ENCODE assay signal across 30 cellular contexts in the genomic region with DNA sequence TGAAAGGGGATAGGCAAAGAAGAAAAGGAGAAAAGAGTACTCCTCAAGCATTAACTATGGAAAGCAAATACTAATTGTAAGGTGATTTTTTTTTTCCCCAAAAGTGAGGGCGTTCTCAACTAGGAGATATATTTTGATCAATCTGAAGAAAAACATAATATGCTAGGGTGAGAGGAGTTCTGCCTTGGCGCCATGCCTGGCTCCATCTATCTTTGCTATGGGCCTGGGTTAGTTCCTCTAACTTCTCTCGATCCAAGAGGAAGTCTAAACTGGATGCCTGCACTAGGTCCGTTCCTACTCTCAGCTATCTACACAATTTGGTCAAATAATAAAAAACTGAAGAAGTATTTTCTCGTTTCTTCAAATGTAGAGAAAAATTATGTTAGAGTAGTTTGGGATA. TPM values are rescaled to one million over a fixed set of nuclear protein-coding genes. Genes with fewer than 3 reads are reported as not detected.
"Had no signal": no experiment of that assay in that cellular context is flagged by ENCODE, and none has a peak within 500 bp of the region (broad histone marks: within the 10 kb centered on the region; RNA-seq: fewer than 3 reads in every experiment).

No MANE protein-coding gene starts in this region.

- H3K27ac Mint-ChIP-seq: activated CD4-positive, alpha-beta T cell treated with anti-CD3 and anti-CD28 coated beads, Interleukin-2, amount 10 ng/mL, durations not matched to agents 24 days and 14 days; activated CD8-positive, alpha-beta T cell treated with anti-CD3 and anti-CD28 coated beads for 36 hours; activated naive CD8-positive, alpha-beta T cell treated with anti-CD3 and anti-CD28 coated beads for 36 hours; activated T-cell treated with anti-CD3 and anti-CD28 coated beads, Interleukin-2, amount 50 U/mL, for 72 hours; activated T-helper 17 cell treated with anti-CD3 and anti-CD28 coated beads, Interleukin-2, amount 50 U/mL, for 72 hours had no signal

- H3K4me1 Mint-ChIP-seq: activated CD4-positive, alpha-beta T cell treated with anti-CD3 and anti-CD28 coated beads, Interleukin-2, amount 10 ng/mL, durations not matched to agents 24 days and 14 days; activated naive CD8-positive, alpha-beta T cell treated with anti-CD3 and anti-CD28 coated beads for 36 hours; central memory CD8-positive, alpha-beta T cell had no signal

- H3K4me3 ChIP-seq: cardiac muscle cell, PC-9 had no signal

- H3K9ac ChIP-seq: KMS-11 had no signal

- H3K9me3 Mint-ChIP-seq: activated CD4-positive, alpha-beta T cell treated with anti-CD3 and anti-CD28 coated beads, Interleukin-2, amount 10 ng/mL, durations not matched to agents 24 days and 14 days; activated CD8-positive, alpha-beta T cell treated with anti-CD3 and anti-CD28 coated beads for 36 hours; activated naive CD8-positive, alpha-beta T cell treated with anti-CD3 and anti-CD28 coated beads for 36 hours; activated T-cell treated with anti-CD3 and anti-CD28 coated beads, Interleukin-2, amount 50 U/mL, for 72 hours; central memory CD8-positive, alpha-beta T cell had no signal

- H3K27me3 ChIP-seq: cardiac muscle cell had no signal

- H3K27me3 Mint-ChIP-seq: activated CD4-positive, alpha-beta T cell treated with anti-CD3 and anti-CD28 coated beads, Interleukin-2, amount 10 ng/mL, durations not matched to agents 24 days and 14 days; activated CD8-positive, alpha-beta T cell treated with anti-CD3 and anti-CD28 coated beads for 36 hours; activated naive CD8-positive, alpha-beta T cell treated with anti-CD3 and anti-CD28 coated beads for 36 hours had no signal

- DNase-seq: activated CD4-positive, alpha-beta T cell treated with anti-CD3 and anti-CD28 coated beads, Interleukin-2, amount 10 ng/mL, durations not matched to agents 24 days and 14 days; activated CD4-positive, alpha-beta T cell treated with anti-CD3 and anti-CD28 coated beads, Interleukin-2, amount 50 U/mL, for 4 hours; activated CD8-positive, alpha-beta T cell treated with anti-CD3 and anti-CD28 coated beads for 36 hours; activated effector memory CD4-positive, alpha-beta T cell treated with anti-CD3 and anti-CD28 coated beads, Interleukin-2, amount 50 U/mL, for 16 hours; activated naive CD4-positive, alpha-beta T cell; activated naive CD4-positive, alpha-beta T cell treated with anti-CD3 and anti-CD28 coated beads, Interleukin-2, amount 50 U/mL, for 16 hours; activated naive CD8-positive, alpha-beta T cell treated with anti-CD3 and anti-CD28 coated beads for 36 hours; activated T-cell treated with anti-CD3 and anti-CD28 coated beads, Interleukin-2, amount 50 U/mL, for 1 hour; activated T-cell treated with anti-CD3 and anti-CD28 coated beads, Interleukin-2, amount 50 U/mL, for 72 hours; amniotic stem cell; aorta; MM.1S; NCI-H1105 treated with DMSO at 0.1 percent for 48 hours; NCI-H1436 treated with DMSO at 0.1 percent for 48 hours; NCI-H1694 treated with DMSO at 0.1 percent for 48 hours; NCI-H2029; NCI-H345; NCI-H524 treated with DMSO at 0.1 percent for 48 hours; PC-9; SIG-M5; SW 1271; T-helper 1 cell; T-helper 2 cell; T-helper 9 cell had no signal

- H3K27ac ChIP-seq: cardiac muscle cell, KMS-11, PC-9, RWPE1 had no signal

- H3K4me3 Mint-ChIP-seq: activated CD4-positive, alpha-beta T cell treated with anti-CD3 and anti-CD28 coated beads, Interleukin-2, amount 10 ng/mL, durations not matched to agents 24 days and 14 days; activated CD8-positive, alpha-beta T cell treated with anti-CD3 and anti-CD28 coated beads for 36 hours; activated naive CD8-positive, alpha-beta T cell treated with anti-CD3 and anti-CD28 coated beads for 36 hours; activated T-cell treated with anti-CD3 and anti-CD28 coated beads, Interleukin-2, amount 50 U/mL, for 72 hours; activated T-helper 17 cell treated with anti-CD3 and anti-CD28 coated beads, Interleukin-2, amount 50 U/mL, for 72 hours; central memory CD8-positive, alpha-beta T cell had no signal

RNA-seq across cellular contexts. Expression of a gene that starts 20.5 kb away (rescaled TPM):
- total RNA-seq: OCI-LY7 had no signal
